In the genomic region with DNA sequence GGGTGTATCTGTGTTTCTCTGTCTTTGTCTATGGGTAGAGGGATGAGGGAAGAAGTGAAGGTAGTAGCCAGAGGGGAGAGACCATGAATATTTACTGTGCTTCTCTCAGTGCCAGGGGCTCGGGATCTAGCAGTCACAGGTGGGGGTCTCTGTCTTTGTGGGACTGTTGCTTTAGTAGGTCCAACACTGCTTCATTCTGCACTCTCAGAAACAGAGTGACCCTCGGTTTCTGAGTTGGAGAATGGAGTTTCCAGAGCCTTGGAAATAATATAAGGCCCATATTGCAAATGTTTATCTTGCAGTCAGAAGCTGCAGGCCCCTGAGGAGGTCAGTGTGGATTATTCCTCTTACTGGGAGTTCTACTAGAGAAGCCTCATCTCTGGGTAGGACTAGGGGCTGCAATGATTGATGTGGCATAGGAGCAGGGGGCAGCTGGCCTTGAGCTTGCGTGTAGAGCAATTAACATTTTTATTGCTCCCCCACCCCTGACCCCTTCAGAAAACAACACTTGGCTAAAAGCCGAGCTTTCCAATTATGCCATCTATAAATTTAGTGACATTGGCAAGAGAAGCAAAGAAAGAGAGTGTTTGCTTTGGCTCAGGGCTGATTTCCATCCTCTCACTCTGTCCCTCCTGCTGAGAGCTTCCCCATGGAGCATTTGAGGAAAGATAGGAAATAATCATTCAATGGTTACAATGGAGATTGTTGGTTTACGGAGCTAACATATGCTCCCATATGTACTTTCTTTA, we compare ENCODE assay signal across 18 cellular contexts. TPM values are rescaled to one million over a fixed set of nuclear protein-coding genes. Genes with fewer than 3 reads are reported as not detected.
DNase-seq lines count a peak whose midpoint lies in the region; ATAC-seq lines count a peak whose summit lies in the region.
"Had no signal": no experiment of that assay in that cellular context is flagged by ENCODE, and none has a peak within 500 bp of the region (broad histone marks: within the 10 kb centered on the region; RNA-seq: fewer than 3 reads in every experiment).

No MANE protein-coding gene starts in this region.

- H3K36me3 Mint-ChIP-seq in activated CD4-positive, alpha-beta T cell treated with anti-CD3 and anti-CD28 coated beads, Interleukin-2, amount 10 ng/mL, durations not matched to agents 24 days and 14 days (ENCODE audit: low read depth), result no peaks in the 10 kb centered on the region
- no peaks in the 10 kb centered on the region for H3K36me3 Mint-ChIP-seq in activated T-helper 2 cell treated with anti-CD3 and anti-CD28 coated beads, Interferon-gamma antibody, Interleukin-2, Interleukin-4, amounts not matched to agents 10 μg/mL and 5 μg/mL and 100 μg/mL, durations not matched to agents 14 hours and 24 hours and 36 hours (ENCODE audit: low read depth)
- H3K36me3 Mint-ChIP-seq: activated naive CD8-positive, alpha-beta T cell treated with anti-CD3 and anti-CD28 coated beads, Interleukin-2, amount 10 ng/mL, durations not matched to agents 7 days and 5 days had no signal

- H3K9me3 Mint-ChIP-seq in activated CD4-positive, alpha-beta T cell treated with anti-CD3 and anti-CD28 coated beads, Interleukin-2, amount 10 ng/mL, durations not matched to agents 24 days and 14 days, result no peaks in the 10 kb centered on the region
- H3K9me3 Mint-ChIP-seq in activated T-helper 2 cell treated with anti-CD3 and anti-CD28 coated beads, Interferon-gamma antibody, Interleukin-2, Interleukin-4, amounts not matched to agents 10 μg/mL and 5 μg/mL and 100 μg/mL, durations not matched to agents 14 hours and 24 hours and 36 hours, result no peaks in the 10 kb centered on the region
- H3K9me3 Mint-ChIP-seq: activated naive CD8-positive, alpha-beta T cell treated with anti-CD3 and anti-CD28 coated beads, Interleukin-2, amount 10 ng/mL, durations not matched to agents 7 days and 5 days had no signal

- peak; percentile 17 for DNase-seq in activated CD4-positive, alpha-beta T cell treated with anti-CD3 and anti-CD28 coated beads, Interleukin-2, amount 10 ng/mL, durations not matched to agents 24 days and 14 days
- DNase-seq in activated CD4-positive, alpha-beta T cell treated with anti-CD3 and anti-CD28 coated beads, Interleukin-2, amount 50 U/mL, for 48 hours, result no peak
- DNase-seq in NCI-H2107 (lab: John Stamatoyannopoulos, UW) (peak; percentile 14), SHP77 (lab: John Stamatoyannopoulos, UW) (peak; percentile 77 to 87), SW480 (ENCODE audit: low spot score) (no peak)
- DNase-seq in activated T-helper 2 cell treated with anti-CD3 and anti-CD28 coated beads, Interferon-gamma antibody, Interleukin-2, Interleukin-4, amounts not matched to agents 10 μg/mL and 5 μg/mL and 100 μg/mL, durations not matched to agents 14 hours and 24 hours and 36 hours (ENCODE audit: low spot score), result no peak
- DNase-seq: activated CD4-positive, alpha-beta T cell treated with anti-CD3 and anti-CD28 coated beads for 1 hour; activated naive CD8-positive, alpha-beta T cell treated with anti-CD3 and anti-CD28 coated beads, Interleukin-2, amount 10 ng/mL, durations not matched to agents 7 days and 5 days; body of pancreas; left ventricle myocardium superior; NCI-H526 treated with DMSO at 0.1 percent for 48 hours; SK-N-SH; stimulated activated CD4-positive, alpha-beta T cell treated with anti-CD3 and anti-CD28 coated beads, Interleukin-4, amount 100 ng/mL, for 24 hours; T1000 had no signal

- intact Hi-C loops in activated CD4-positive, alpha-beta T cell treated with anti-CD3 and anti-CD28 coated beads, Interleukin-2, amount 10 ng/mL, durations not matched to agents 24 days and 14 days (cut with micrococcal nuclease), result loop anchor here (10.0 kb wide), 2 partner anchors 176 to 536 kb away; no protein-coding TSS in a partner anchor
- intact Hi-C loops in activated T-helper 2 cell treated with anti-CD3 and anti-CD28 coated beads, Interferon-gamma antibody, Interleukin-2, Interleukin-4, amounts not matched to agents 10 μg/mL and 5 μg/mL and 100 μg/mL, durations not matched to agents 14 hours and 24 hours and 36 hours (cut with micrococcal nuclease), result no loop called here

- no peaks in the 10 kb centered on the region for H3K4me1 Mint-ChIP-seq in activated CD4-positive, alpha-beta T cell treated with anti-CD3 and anti-CD28 coated beads, Interleukin-2, amount 10 ng/mL, durations not matched to agents 24 days and 14 days
- H3K4me1 Mint-ChIP-seq in activated T-helper 2 cell treated with anti-CD3 and anti-CD28 coated beads, Interferon-gamma antibody, Interleukin-2, Interleukin-4, amounts not matched to agents 10 μg/mL and 5 μg/mL and 100 μg/mL, durations not matched to agents 14 hours and 24 hours and 36 hours (ENCODE audit: low read depth), result no peaks in the 10 kb centered on the region
- H3K4me1 Mint-ChIP-seq: activated naive CD8-positive, alpha-beta T cell treated with anti-CD3 and anti-CD28 coated beads, Interleukin-2, amount 10 ng/mL, durations not matched to agents 7 days and 5 days had no signal

- H3K27me3 Mint-ChIP-seq in activated CD4-positive, alpha-beta T cell treated with anti-CD3 and anti-CD28 coated beads, Interleukin-2, amount 10 ng/mL, durations not matched to agents 24 days and 14 days, result no peaks in the 10 kb centered on the region
- H3K27me3 Mint-ChIP-seq in activated T-helper 2 cell treated with anti-CD3 and anti-CD28 coated beads, Interferon-gamma antibody, Interleukin-2, Interleukin-4, amounts not matched to agents 10 μg/mL and 5 μg/mL and 100 μg/mL, durations not matched to agents 14 hours and 24 hours and 36 hours (ENCODE audit: low read depth), result no peaks in the 10 kb centered on the region
- H3K27me3 Mint-ChIP-seq: activated naive CD8-positive, alpha-beta T cell treated with anti-CD3 and anti-CD28 coated beads, Interleukin-2, amount 10 ng/mL, durations not matched to agents 7 days and 5 days had no signal

- H3K27ac Mint-ChIP-seq in activated CD4-positive, alpha-beta T cell treated with anti-CD3 and anti-CD28 coated beads, Interleukin-2, amount 10 ng/mL, durations not matched to agents 24 days and 14 days, result no peak overlapping the region
- H3K27ac Mint-ChIP-seq in activated T-helper 2 cell treated with anti-CD3 and anti-CD28 coated beads, Interferon-gamma antibody, Interleukin-2, Interleukin-4, amounts not matched to agents 10 μg/mL and 5 μg/mL and 100 μg/mL, durations not matched to agents 14 hours and 24 hours and 36 hours, result no peak overlapping the region
- H3K27ac Mint-ChIP-seq: activated naive CD8-positive, alpha-beta T cell treated with anti-CD3 and anti-CD28 coated beads, Interleukin-2, amount 10 ng/mL, durations not matched to agents 7 days and 5 days had no signal

- no peak for ATAC-seq in HG03432 (IDR thresholded peaks at IDR 0.05; ENCODE audit: unreplicated experiment)
- no peak for ATAC-seq in HG03196 (IDR thresholded peaks at IDR 0.05; ENCODE audit: unreplicated experiment)
- ATAC-seq: body of pancreas, GM12878, left ventricle myocardium superior had no signal

- no peak overlapping the region for H3K4me3 Mint-ChIP-seq in activated CD4-positive, alpha-beta T cell treated with anti-CD3 and anti-CD28 coated beads, Interleukin-2, amount 10 ng/mL, durations not matched to agents 24 days and 14 days
- H3K4me3 Mint-ChIP-seq in activated T-helper 2 cell treated with anti-CD3 and anti-CD28 coated beads, Interferon-gamma antibody, Interleukin-2, Interleukin-4, amounts not matched to agents 10 μg/mL and 5 μg/mL and 100 μg/mL, durations not matched to agents 14 hours and 24 hours and 36 hours (ENCODE audit: low read depth), result no peak overlapping the region
- H3K4me3 Mint-ChIP-seq: activated naive CD8-positive, alpha-beta T cell treated with anti-CD3 and anti-CD28 coated beads, Interleukin-2, amount 10 ng/mL, durations not matched to agents 7 days and 5 days had no signal

RNA-seq across cellular contexts. Expression of a gene that starts 55.0 kb away (rescaled TPM):
- not detected in 2 replicates for total RNA-seq in activated CD4-positive, alpha-beta T cell treated with anti-CD3 and anti-CD28 coated beads, Interleukin-2, amount 10 ng/mL, durations not matched to agents 24 days and 14 days
- total RNA-seq in activated T-helper 2 cell treated with anti-CD3 and anti-CD28 coated beads, Interferon-gamma antibody, Interleukin-2, Interleukin-4, amounts not matched to agents 10 μg/mL and 5 μg/mL and 100 μg/mL, durations not matched to agents 14 hours and 24 hours and 36 hours, result not detected in 2 replicates
- total RNA-seq: activated naive CD8-positive, alpha-beta T cell treated with anti-CD3 and anti-CD28 coated beads, Interleukin-2, amount 10 ng/mL, durations not matched to agents 7 days and 5 days; body of pancreas; GM12878; left ventricle myocardium superior; mononuclear cell had no signal

Comparison
In these comparisons a context has a peak if more than half of its experiments do, and no peak if none do; other contexts are left out.
1. DNase-seq: peak in activated CD4-positive, alpha-beta T cell treated with anti-CD3 and anti-CD28 coated beads, Interleukin-2, amount 10 ng/mL, durations not matched to agents 24 days and 14 days (single experiment), NCI-H2107 (single experiment) and SHP77 (2 of 2); none in activated CD4-positive, alpha-beta T cell treated with anti-CD3 and anti-CD28 coated beads, Interleukin-2, amount 50 U/mL, for 48 hours (0 of 2), activated T-helper 2 cell treated with anti-CD3 and anti-CD28 coated beads, Interferon-gamma antibody, Interleukin-2, Interleukin-4, amounts not matched to agents 10 μg/mL and 5 μg/mL and 100 μg/mL, durations not matched to agents 14 hours and 24 hours and 36 hours (single experiment) and SW480 (single experiment).